Comparison of ENCODE assay signal across 8 cellular contexts in genomic region chr7:66845382-66846095, GRCh38.
DNase-seq lines count a peak whose midpoint lies in the region; ATAC-seq and TF ChIP-seq lines count a peak whose summit lies in the region.

No MANE protein-coding gene starts in this region.

- H3K27ac ChIP-seq in CD4-positive, alpha-beta memory T cell (ENCODE audit: low read depth, low read length) = peak overlapping the region; percentile 95
- peak overlapping the region; percentile 79 for H3K27ac ChIP-seq in PC-9

- H2AFZ ChIP-seq in PC-9 = peak overlapping the region; percentile 80

- peaks cover 20% of the 10 kb centered on the region for H3K4me1 ChIP-seq in CD4-positive, alpha-beta memory T cell (ENCODE audit: insufficient read depth, low read length)
- H3K4me1 ChIP-seq in PC-9 (replicated peaks; ENCODE audit: insufficient read depth) = peaks cover 15% of the 10 kb centered on the region

- peak overlapping the region; percentile 78 for H3K4me2 ChIP-seq in PC-9

- peaks cover 0 to 4% (median 0%) of the 10 kb centered on the region in 8 donors for H3K9me3 Mint-ChIP-seq in CD4-positive, alpha-beta memory T cell
- H3K9me3 Mint-ChIP-seq in osteocyte (ENCODE audit: unreplicated experiment) = no peaks in the 10 kb centered on the region

- peak overlapping the region; percentile 98 to 100 (median 100) for H3K27ac Mint-ChIP-seq in CD4-positive, alpha-beta memory T cell
- peak overlapping the region; percentile 99 for H3K27ac Mint-ChIP-seq in osteocyte (ENCODE audit: unreplicated experiment)

- H3K4me3 Mint-ChIP-seq in CD4-positive, alpha-beta memory T cell = peak overlapping the region; percentile 90 to 100 (median 96)
- peak overlapping the region; percentile 91 for H3K4me3 Mint-ChIP-seq in osteocyte (ENCODE audit: unreplicated experiment)

- DNase-seq in CD4-positive, alpha-beta memory T cell = no peak
- DNase-seq in PC-9 (peak in 1 of 2 experiments; percentile 7), epithelial cell of esophagus (ENCODE audit: low read depth) (no peak), osteocyte (ENCODE audit: extremely low spot score, unreplicated experiment) (no peak), NCI-H146 treated with DMSO at 0.1 percent for 48 hours (lab: John Stamatoyannopoulos, UW; ENCODE audit: unreplicated experiment) (no peak), NCI-H226 (no peak)

- no peaks in the 10 kb centered on the region for H4K20me1 ChIP-seq in PC-9 (ENCODE audit: insufficient read depth)

- no peak for ATAC-seq in GM19455 (IDR thresholded peaks at IDR 0.05; ENCODE audit: unreplicated experiment)
- no peak for ATAC-seq in HG03108 (IDR thresholded peaks at IDR 0.05; ENCODE audit: unreplicated experiment)

- H3K36me3 ChIP-seq in CD4-positive, alpha-beta memory T cell (ENCODE audit: insufficient read depth, low read length) = no peaks in the 10 kb centered on the region
- H3K36me3 ChIP-seq in PC-9 (ENCODE audit: low read depth) = no peaks in the 10 kb centered on the region

- CTCF ChIA-PET in CD4-positive, alpha-beta memory T cell (lab: Charles Lee; ENCODE audit: partially characterized antibody) = interaction anchor here (1.4 to 1.9 kb wide), 5 partner anchors 13 to 150 kb away, joined by 3 to 7 read pairs (median 3); partner anchors contain the start of gene SBDS
- CTCF ChIA-PET in PC-9 (lab: Charles Lee) = no interaction called here

- BruUV-seq in PC-9 (replicated peaks; lab: Mats Ljungman, UMichigan) = TSS peak; percentile 91

- peaks cover 12% of the 10 kb centered on the region for H3K79me2 ChIP-seq in PC-9 (ENCODE audit: low read depth)

- H3K27me3 Mint-ChIP-seq in CD4-positive, alpha-beta memory T cell = peaks cover 3 to 4% of the 10 kb centered on the region in 2 donors
- no peaks in the 10 kb centered on the region for H3K27me3 Mint-ChIP-seq in osteocyte (ENCODE audit: unreplicated experiment)

- peaks cover 0 to 5% of the 10 kb centered on the region in 2 donors for H3K36me3 Mint-ChIP-seq in CD4-positive, alpha-beta memory T cell
- no peaks in the 10 kb centered on the region for H3K36me3 Mint-ChIP-seq in osteocyte (ENCODE audit: unreplicated experiment)

- H3K4me1 Mint-ChIP-seq in CD4-positive, alpha-beta memory T cell = peaks cover 8 to 30% (median 19%) of the 10 kb centered on the region in 4 donors
- H3K4me1 Mint-ChIP-seq in osteocyte (ENCODE audit: unreplicated experiment) = peaks cover 26% of the 10 kb centered on the region

- peaks cover 5% of the 10 kb centered on the region; the same call in 1 of the 2 replicates for H3F3A ChIP-seq in PC-9 (ENCODE audit: insufficient read depth, low read depth)

- intact Hi-C loops in CD4-positive, alpha-beta memory T cell (cut with micrococcal nuclease) = loop anchor here (1.0 to 10.0 kb wide), 5 partner anchors 76 to 352 kb away; partner anchors contain the start of genes KCTD7 and TMEM248
- intact Hi-C loops in PC-9 (cut with micrococcal nuclease; ENCODE audit: unreplicated experiment) = loop anchor here (5.0 kb wide), 1 partner anchor 152 kb away; the partner anchor contains the start of genes SBDS and TYW1

- H3K9me3 ChIP-seq in CD4-positive, alpha-beta memory T cell (ENCODE audit: control insufficient read depth in 1 of 2, low read length in 2 of 2) = no peaks in the 10 kb centered on the region
- H3K9me3 ChIP-seq in PC-9 (ENCODE audit: insufficient read depth, low read depth) = no peaks in the 10 kb centered on the region

- H3K27me3 ChIP-seq in CD4-positive, alpha-beta memory T cell (ENCODE audit: insufficient read depth, low read length) = no peaks in the 10 kb centered on the region
- H3K27me3 ChIP-seq in PC-9 (ENCODE audit: insufficient read depth, low read depth) = no peaks in the 10 kb centered on the region

- H3K4me3 ChIP-seq in CD4-positive, alpha-beta memory T cell (ENCODE audit: low read length in 2 of 2) = peak overlapping the region; percentile 78 to 92
- H3K4me3 ChIP-seq in PC-9 = peak overlapping the region; percentile 84
- peak overlapping the region; percentile 93 for H3K4me3 ChIP-seq in epithelial cell of esophagus (ENCODE audit: low read length)

- POLR2A ChIA-PET in CD4-positive, alpha-beta memory T cell (lab: Charles Lee; ENCODE audit: partially characterized antibody) = interaction anchor here (0.6 to 2.5 kb wide), 22 partner anchors 9 to 457 kb away, joined by 3 to 44 read pairs (median 6); partner anchors contain the start of genes RABGEF1, SBDS, TMEM248 and TYW1
- POLR2A ChIA-PET in PC-9 (lab: Charles Lee; ENCODE audit: unreplicated experiment) = interaction anchor here (0.6 kb wide), 2 partner anchors 222 to 745 kb away, joined by 3 to 7 read pairs; no protein-coding TSS in a partner anchor

- TF ChIP-seq CTCF in PC-9 (conservative IDR thresholded peaks at IDR 0.05) = no peak
- no peak for TF ChIP-seq CTCF in epithelial cell of esophagus (IDR thresholded peaks at IDR 0.05; ENCODE audit: insufficient read depth, low read depth, low read length, missing control alignments)
- TF ChIP-seq CTCF in osteocyte (IDR thresholded peaks at IDR 0.05) = no peak

- no peaks in the 10 kb centered on the region for H3K9me2 ChIP-seq in PC-9 (ENCODE audit: insufficient read depth)
